Comparison of ENCODE assay signal across 8 cellular contexts in the genomic region with DNA sequence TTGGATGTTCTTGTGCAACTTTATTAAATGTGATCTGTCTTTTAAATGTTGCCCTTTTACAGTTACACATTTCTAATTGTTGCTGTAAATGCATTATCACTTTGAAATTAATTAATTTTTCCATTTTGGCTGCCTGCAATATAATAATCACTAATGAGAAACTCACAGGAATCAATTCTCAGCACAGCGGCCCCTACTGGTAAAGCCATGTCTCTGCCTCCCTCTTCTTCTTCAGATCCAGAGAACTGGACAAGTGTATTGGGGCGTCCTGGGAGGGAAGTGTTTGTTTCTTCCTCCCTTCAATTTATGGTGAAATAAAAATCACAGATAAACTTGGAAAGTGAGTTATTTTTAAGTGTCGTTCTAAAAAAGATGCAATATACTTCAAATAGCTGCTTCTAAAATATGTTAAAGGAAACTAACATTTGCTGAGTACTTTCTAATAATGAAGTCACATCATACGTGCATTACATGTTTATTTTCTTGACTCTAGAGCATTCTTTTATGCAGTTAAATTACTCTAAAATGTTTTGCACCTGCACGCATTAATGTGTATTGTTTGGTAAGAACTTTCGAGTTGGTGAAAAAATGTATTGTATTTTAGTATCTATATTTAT.
DNase-seq lines count a peak whose midpoint lies in the region; ATAC-seq, FAIRE-seq and TF ChIP-seq lines count a peak whose summit lies in the region.

No MANE protein-coding gene starts in this region.

- H3K79me2 ChIP-seq in keratinocyte (ENCODE audit: control insufficient read depth, insufficient read depth, low read length): no peaks in the 10 kb centered on the region

- CTCF ChIA-PET in Panc1 (lab: Charles Lee): no interaction called here

- H3K9me1 ChIP-seq in keratinocyte (ENCODE audit: control insufficient read depth, extremely low read depth, insufficient read depth, low read length): no peaks in the 10 kb centered on the region

- dilution Hi-C loops in keratinocyte (cut with MboI; ENCODE audit: extremely low pct_ligation_motif_present, low sequenced_read_pairs): no loop called here

- no peaks in the 10 kb centered on the region for H4K20me1 ChIP-seq in keratinocyte (ENCODE audit: control insufficient read depth, extremely low read depth, insufficient read depth, low read length)

- no peak overlapping the region for H3K4me2 ChIP-seq in keratinocyte (ENCODE audit: control insufficient read depth, extremely low read depth, insufficient read depth, low read depth, low read length)

- no peak overlapping the region for H3K27ac ChIP-seq in Panc1 (ENCODE audit: low read length)
- H3K27ac ChIP-seq in keratinocyte (ENCODE audit: control insufficient read depth, insufficient read depth, low read length): no peak overlapping the region

- H3K9ac ChIP-seq in keratinocyte (ENCODE audit: control insufficient read depth, extremely low read depth, insufficient read depth, low read length): no peak overlapping the region

- in situ Hi-C loops in Panc1 (cut with HindIII; ENCODE audit: low pct_unique_long_range_greater_than_20kb, low sequenced_read_pairs): no loop called here

- H3K4me1 ChIP-seq in Panc1 (ENCODE audit: control insufficient read depth, insufficient read depth, low read length) (no peaks in the 10 kb centered on the region), keratinocyte (ENCODE audit: control insufficient read depth, extremely low read depth, insufficient read depth, low read length) (no peaks in the 10 kb centered on the region)

- no peak for ATAC-seq in Panc1
- ATAC-seq in HG03280 (IDR thresholded peaks at IDR 0.05; ENCODE audit: unreplicated experiment): no peak

- no peaks in the 10 kb centered on the region for H3K27me3 ChIP-seq in Panc1 (ENCODE audit: control insufficient read depth, insufficient read depth, low read length)
- H3K27me3 ChIP-seq in keratinocyte (ENCODE audit: control insufficient read depth, extremely low read depth, insufficient read depth, low read length): no peaks in the 10 kb centered on the region

- H3K4me3 ChIP-seq in Panc1 (ENCODE audit: low read depth in 2 of 2, low read length in 2 of 2): no peak overlapping the region
- no peak overlapping the region for H3K4me3 ChIP-seq in keratinocyte (ENCODE audit: control insufficient read depth in 2 of 3, extremely low read depth in 1 of 3, insufficient read depth in 2 of 3, low read depth in 1 of 3, low read length in 3 of 3)

- BruUV-seq in Panc1 (replicated peaks; lab: Mats Ljungman, UMichigan): no TSS peak

- DNase-seq in CD1c-positive myeloid dendritic cell (ENCODE audit: extremely low spot score) (peak; percentile 19), GM19240 (ENCODE audit: insufficient read length, low spot score) (peak; percentile 46), Panc1 (ENCODE audit: low read depth, low spot score) (peak; percentile 7), amniotic epithelial cell (ENCODE audit: low read depth) (peak; percentile 4), keratinocyte (ENCODE audit: low read depth, low spot score) (peak; percentile 5), NCI-H226 (no peak)
- DNase-seq in stimulated activated CD8-positive, alpha-beta memory T cell treated with anti-CD3 and anti-CD28 coated beads, Interleukin-7, amount 100 ng/mL, for 24 hours (ENCODE audit: low read depth): peak; percentile 12

- POLR2A ChIA-PET in Panc1 (lab: Charles Lee): no interaction called here

- H3K36me3 ChIP-seq in Panc1 (ENCODE audit: control insufficient read depth, insufficient read depth, low read length) (no peaks in the 10 kb centered on the region), keratinocyte (ENCODE audit: control insufficient read depth in 2 of 2, extremely low read depth in 1 of 2, insufficient read depth in 2 of 2, low read length in 2 of 2) (no peaks in the 10 kb centered on the region)

- intact Hi-C loops in Panc1 (cut with micrococcal nuclease; ENCODE audit: unreplicated experiment): no loop called here

- no peak overlapping the region for H2AFZ ChIP-seq in keratinocyte (ENCODE audit: control insufficient read depth, low read length)

- no peak for FAIRE-seq in keratinocyte (lab: Jason Lieb, UNC)

- TF ChIP-seq CTCF in Panc1 (IDR thresholded peaks at IDR 0.05): no peak
- peak; percentile 68 to 85 (median 82) for TF ChIP-seq CTCF in keratinocyte (optimal IDR thresholded peaks at IDR 0.05 in 1 of 3, IDR thresholded peaks at IDR 0.05 in 1 of 3, conservative IDR thresholded peaks at IDR 0.05 in 1 of 3; ENCODE audit: extremely low read depth in 1 of 3, insufficient read depth in 2 of 3, low read length in 3 of 3)

- H3K9me3 ChIP-seq in Panc1 (ENCODE audit: control insufficient read depth, insufficient read depth, low read depth, low read length) (no peaks in the 10 kb centered on the region), keratinocyte (ENCODE audit: control insufficient read depth, low read depth, low read length) (no peaks in the 10 kb centered on the region)
